In the genomic region with DNA sequence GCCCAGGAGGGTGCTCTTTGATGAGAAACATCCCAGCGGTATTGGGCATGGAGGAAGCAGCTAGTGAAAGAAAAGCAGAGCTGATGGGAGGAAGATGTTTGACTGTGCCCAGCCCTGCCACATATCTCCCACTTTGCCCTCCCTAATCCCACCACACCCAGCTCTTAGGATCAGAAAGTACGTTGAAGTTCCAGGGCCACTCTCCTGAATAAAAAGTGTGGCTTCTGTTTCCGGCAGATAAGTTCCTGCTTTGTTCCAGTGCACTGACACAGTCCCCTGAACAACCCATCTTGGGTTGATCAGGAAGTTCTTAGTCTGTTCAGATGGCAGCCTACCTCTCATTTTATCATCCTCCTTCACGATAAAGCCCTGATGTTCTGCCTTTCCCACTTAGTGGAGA, we compare ENCODE assay signal across 18 cellular contexts. TPM values are rescaled to one million over a fixed set of nuclear protein-coding genes. Genes with fewer than 3 reads are reported as not detected.
DNase-seq lines count a peak whose midpoint lies in the region; ATAC-seq, FAIRE-seq and TF ChIP-seq lines count a peak whose summit lies in the region.
"Had no signal": no experiment of that assay in that cellular context is flagged by ENCODE, and none has a peak within 500 bp of the region (broad histone marks: within the 10 kb centered on the region; RNA-seq: fewer than 3 reads in every experiment).

No MANE protein-coding gene starts in this region.

- no peaks in the 10 kb centered on the region for H3K27me3 ChIP-seq in ascending aorta
- H3K27me3 ChIP-seq in lower lobe of right lung (ENCODE audit: low read depth): no peaks in the 10 kb centered on the region
- H3K27me3 ChIP-seq in upper lobe of left lung: no peaks in the 10 kb centered on the region
- H3K27me3 ChIP-seq: left lung had no signal

- ATAC-seq in left ventricle myocardium superior (no peak), lower lobe of right lung (no peak), upper lobe of left lung (ENCODE audit: low FRiP score in 2 of 2) (no peak), HG02885 (IDR thresholded peaks at IDR 0.05; ENCODE audit: poor library complexity, unreplicated experiment) (no peak)
- ATAC-seq: activated naive CD8-positive, alpha-beta T cell treated with anti-CD3 and anti-CD28 coated beads, Interleukin-2, amount 50 U/mL, for 24 hours; left lung had no signal

- 37 to 53% methylated on average over 4 of the region's 4 CpGs for WGBS in upper lobe of left lung, 2 donors

- peak in 2 of 4 donors; percentile 40 to 69 for TF ChIP-seq EP300 in upper lobe of left lung (IDR thresholded peaks at IDR 0.05)

- H3K36me3 ChIP-seq in ascending aorta: peaks cover 0 to 4% of the 10 kb centered on the region in 2 donors
- H3K36me3 ChIP-seq in lower lobe of right lung: peaks cover 46% of the 10 kb centered on the region
- peaks cover 0 to 18% (median 14%) of the 10 kb centered on the region in 4 donors for H3K36me3 ChIP-seq in upper lobe of left lung
- peaks cover 9 to 28% of the 10 kb centered on the region in 2 donors for H3K36me3 ChIP-seq in kidney (ENCODE audit: control insufficient read depth in 1 of 2, insufficient read depth in 2 of 2, low read length in 2 of 2)

- DNase-seq in cardiac septum (ENCODE audit: low spot score) (peak; percentile 22), left ventricle myocardium superior (no peak), ascending aorta (ENCODE audit: low spot score in 2 of 2) (peak in 1 of 2 donors; percentile 52), lower lobe of right lung (no peak), upper lobe of left lung (peak in 1 of 2 donors; percentile 18), kidney (no peak), AG08395 (ENCODE audit: low spot score) (no peak)
- DNase-seq: ACHN; activated CD8-positive, alpha-beta memory T cell treated with anti-CD3 and anti-CD28 coated beads, Interleukin-2, amount 50 U/mL, for 48 hours; activated naive CD8-positive, alpha-beta T cell treated with anti-CD3 and anti-CD28 coated beads, Interleukin-2, amount 50 U/mL, for 24 hours; DMS79 treated with DMSO at 0.1 percent for 48 hours; effector CD4-positive, alpha-beta T cell; H7; NCI-H1048; NCI-H226 had no signal

- no peak for FAIRE-seq in kidney (lab: Jason Lieb, UNC)
- FAIRE-seq: TTC549 had no signal

- H3K4me3 ChIP-seq in ascending aorta (no peak overlapping the region), lower lobe of right lung (no peak overlapping the region), upper lobe of left lung (no peak overlapping the region), kidney (ENCODE audit: low read length in 2 of 2) (no peak overlapping the region)
- H3K4me3 ChIP-seq: left lung had no signal

- TF ChIP-seq POLR2A in upper lobe of left lung (IDR thresholded peaks at IDR 0.05): no peak

- intact Hi-C loops in cardiac septum (cut with DNase I): loop anchor here (5.0 kb wide), 1 partner anchor 35 kb away; no protein-coding TSS in a partner anchor
- intact Hi-C loops in left ventricle myocardium superior (cut with micrococcal nuclease): no loop called here
- intact Hi-C loops in ascending aorta (cut with DNase I): loop anchor here (2.0 kb wide), 1 partner anchor 15 kb away; no protein-coding TSS in a partner anchor
- intact Hi-C loops in lower lobe of right lung (cut with DNase I): no loop called here
- intact Hi-C loops in kidney (cut with DNase I): no loop called here

- peaks cover 31 to 79% of the 10 kb centered on the region in 2 donors for H3K4me1 ChIP-seq in ascending aorta
- H3K4me1 ChIP-seq in lower lobe of right lung: peaks cover 78% of the 10 kb centered on the region
- H3K4me1 ChIP-seq in upper lobe of left lung: peaks cover 65 to 70% (median 69%) of the 10 kb centered on the region in 4 donors
- H3K4me1 ChIP-seq in kidney (ENCODE audit: control insufficient read depth in 1 of 2, insufficient read depth in 1 of 2, low read depth in 1 of 2, low read length in 2 of 2): peaks cover 54 to 75% of the 10 kb centered on the region in 2 donors

- TF ChIP-seq CTCF in ascending aorta (IDR thresholded peaks at IDR 0.05) (no peak), lower lobe of right lung (IDR thresholded peaks at IDR 0.05) (no peak), upper lobe of left lung (IDR thresholded peaks at IDR 0.05) (no peak), kidney (IDR thresholded peaks at IDR 0.05; ENCODE audit: borderline replicate concordance, extremely low read depth, insufficient read depth) (no peak)

- H3K9ac ChIP-seq in kidney (ENCODE audit: low read length in 2 of 2): no peak overlapping the region

- H3K27ac ChIP-seq in ascending aorta (peak overlapping the region; percentile 86 to 94), lower lobe of right lung (peak overlapping the region; percentile 67), upper lobe of left lung (peak overlapping the region; percentile 62 to 88 (median 75)), kidney (ENCODE audit: low read depth in 2 of 2, low read length in 2 of 2) (peak overlapping the region in 1 of 2 donors; percentile 47)

- H3K9me3 ChIP-seq in ascending aorta (no peaks in the 10 kb centered on the region), lower lobe of right lung (no peaks in the 10 kb centered on the region), upper lobe of left lung (no peaks in the 10 kb centered on the region), kidney (ENCODE audit: control insufficient read depth in 1 of 2, low read length in 2 of 2) (no peaks in the 10 kb centered on the region)
- H3K9me3 ChIP-seq: left lung had no signal

RNA-seq across cellular contexts. Expression of gene TPCN1, which starts 16.5 kb away (rescaled TPM):
- 77.1 TPM for total RNA-seq in cardiac septum
- total RNA-seq in left ventricle myocardium superior: 145 TPM
- total RNA-seq in ascending aorta: 56.3 TPM
- 68.1 TPM for total RNA-seq in lower lobe of right lung
- 100 to 1,000 TPM in 1 of 6 donors, 10 to 100 TPM in 5; 36.6 to 193 (median 52.2) TPM for total RNA-seq in upper lobe of left lung
- 93.3 TPM for total RNA-seq in kidney
- polyA plus RNA-seq in kidney (ENCODE audit: insufficient read depth, low read depth, low replicate concordance): 38.4 TPM

RNA-seq across cellular contexts. Expression of gene RITA1, which starts 52.2 kb away (rescaled TPM):
- total RNA-seq in cardiac septum: 11.0 TPM
- total RNA-seq in left ventricle myocardium superior: 19.5 TPM
- 48.4 TPM for total RNA-seq in ascending aorta
- total RNA-seq in lower lobe of right lung: 14.2 TPM
- total RNA-seq in upper lobe of left lung: 10 to 100 TPM; 11.5 to 25.2 (median 17.6) TPM
- 14.6 TPM for total RNA-seq in kidney
- 31.6 TPM for polyA plus RNA-seq in kidney (ENCODE audit: insufficient read depth, low read depth, low replicate concordance)

RNA-seq across cellular contexts. Expression of gene DDX54, which starts 52.5 kb away (rescaled TPM):
- total RNA-seq in cardiac septum: 35.5 TPM
- total RNA-seq in left ventricle myocardium superior: 33.8 TPM
- total RNA-seq in ascending aorta: 97.0 TPM
- total RNA-seq in lower lobe of right lung: 54.9 TPM
- 10 to 100 TPM; 43.3 to 81.5 (median 58.9) TPM for total RNA-seq in upper lobe of left lung
- 62.0 TPM for total RNA-seq in kidney
- 55.4 TPM for polyA plus RNA-seq in kidney (ENCODE audit: insufficient read depth, low read depth, low replicate concordance)

Comparison
In these comparisons a context has a peak if more than half of its experiments do, and no peak if none do; other contexts are left out.
1. intact Hi-C loops: an anchor here in cardiac septum (5.0 kb wide) and ascending aorta (2.0 kb wide); none called in left ventricle myocardium superior, lower lobe of right lung and kidney.